In genomic region chr17:69457603-69458002, GRCh38 we compare ENCODE assay signal across 29 cellular contexts. TPM values are rescaled to one million over a fixed set of nuclear protein-coding genes. Genes with fewer than 3 reads are reported as not detected.
DNase-seq lines count a peak whose midpoint lies in the region; ATAC-seq and TF ChIP-seq lines count a peak whose summit lies in the region.
"Had no signal": no experiment of that assay in that cellular context is flagged by ENCODE, and none has a peak within 500 bp of the region (broad histone marks: within the 10 kb centered on the region; RNA-seq: fewer than 3 reads in every experiment).

No MANE protein-coding gene starts in this region.

- POLR2A ChIA-PET in activated CD4-positive, alpha-beta T cell treated with anti-CD3 and anti-CD28 coated beads for 36 hours (lab: Charles Lee): no interaction called here

- no peak overlapping the region for H3K4me3 Mint-ChIP-seq in activated CD4-positive, alpha-beta T cell treated with anti-CD3 and anti-CD28 coated beads for 36 hours
- H3K4me3 Mint-ChIP-seq: CD4-positive, CD25-positive, alpha-beta regulatory T cell; dendritic cell treated with granulocyte-macrophage colony-stimulating factor and Interleukin-4, amounts not matched to agents 40 ng/mL and 50 ng/mL, for 4 days; GM23338 had no signal

- no peak for TF ChIP-seq POLR2A in gastrocnemius medialis (IDR thresholded peaks at IDR 0.05)

- intact Hi-C loops in activated CD4-positive, alpha-beta T cell treated with anti-CD3 and anti-CD28 coated beads for 36 hours (cut with DNase I, micrococcal nuclease): no loop called here
- intact Hi-C loops in gastrocnemius medialis (cut with DNase I; ENCODE audit: low total_unique reads): no loop called here

- DNase-seq in activated CD4-positive, alpha-beta T cell treated with anti-CD3 and anti-CD28 coated beads for 36 hours: peak; percentile 12
- no peak for DNase-seq in activated CD4-positive, alpha-beta T cell treated with anti-CD3 and anti-CD28 coated beads, Interleukin-2, amount 50 U/mL, for 4 hours
- DNase-seq in gastrocnemius medialis (no peak), EL (no peak)
- no peak for DNase-seq in activated effector memory CD4-positive, alpha-beta T cell treated with anti-CD3 and anti-CD28 coated beads, Interleukin-2, amount 50 U/mL, for 16 hours
- DNase-seq: activated naive CD4-positive, alpha-beta T cell treated with anti-CD3 and anti-CD28 coated beads, Interleukin-2, amount 50 U/mL, for 16 hours; activated T-cell treated with anti-CD3 and anti-CD28 coated beads, Interleukin-2, amount 50 U/mL, for 48 hours; central memory CD4-positive, alpha-beta T cell; DMS 273 treated with DMSO at 0.1 percent for 48 hours; Kasumi-1; lower lobe of right lung; NCI-H1694; NCI-H2171; NCI-H524; right lobe of liver; SIG-M5; stomach; SW 1271; tibial artery had no signal

- H3K27ac ChIP-seq in gastrocnemius medialis: peak overlapping the region; percentile 89 to 97 (median 94)
- H3K27ac ChIP-seq: 22Rv1, ascending aorta, HL-60, lower lobe of right lung, right lobe of liver, stomach, tibial artery had no signal

- H3K4me1 Mint-ChIP-seq in activated CD4-positive, alpha-beta T cell treated with anti-CD3 and anti-CD28 coated beads for 36 hours: peaks cover 17% of the 10 kb centered on the region

- no peaks in the 10 kb centered on the region for H3K9me3 ChIP-seq in gastrocnemius medialis
- H3K9me3 ChIP-seq: ascending aorta, lower lobe of right lung, right lobe of liver, stomach, tibial artery had no signal

- no peaks in the 10 kb centered on the region for H3K27me3 Mint-ChIP-seq in activated CD4-positive, alpha-beta T cell treated with anti-CD3 and anti-CD28 coated beads for 36 hours
- H3K27me3 Mint-ChIP-seq: CD4-positive, CD25-positive, alpha-beta regulatory T cell; dendritic cell treated with granulocyte-macrophage colony-stimulating factor and Interleukin-4, amounts not matched to agents 40 ng/mL and 50 ng/mL, for 4 days had no signal

- in situ Hi-C loops in gastrocnemius medialis (cut with MboI; ENCODE audit: low sequenced_read_pairs in 4 of 4): no loop called here

- H3K9me3 Mint-ChIP-seq in activated CD4-positive, alpha-beta T cell treated with anti-CD3 and anti-CD28 coated beads for 36 hours (ENCODE audit: low read depth): no peaks in the 10 kb centered on the region
- H3K9me3 Mint-ChIP-seq: CD4-positive, CD25-positive, alpha-beta regulatory T cell; dendritic cell treated with granulocyte-macrophage colony-stimulating factor and Interleukin-4, amounts not matched to agents 40 ng/mL and 50 ng/mL, for 4 days; GM23338 had no signal

- no peak overlapping the region for H3K27ac Mint-ChIP-seq in activated CD4-positive, alpha-beta T cell treated with anti-CD3 and anti-CD28 coated beads for 36 hours
- H3K27ac Mint-ChIP-seq: CD4-positive, CD25-positive, alpha-beta regulatory T cell; GM23338 had no signal

- H3K4me3 ChIP-seq in gastrocnemius medialis: no peak overlapping the region
- H3K4me3 ChIP-seq: ascending aorta, GM23338, lower lobe of right lung, right lobe of liver, stomach, tibial artery had no signal

- peaks cover 3% of the 10 kb centered on the region for H3K36me3 Mint-ChIP-seq in activated CD4-positive, alpha-beta T cell treated with anti-CD3 and anti-CD28 coated beads for 36 hours (ENCODE audit: low read depth)

- TF ChIP-seq CTCF in gastrocnemius medialis (IDR thresholded peaks at IDR 0.05 in 4 of 5, conservative IDR thresholded peaks at IDR 0.05 in 1 of 5): no peak

- CTCF ChIA-PET in activated CD4-positive, alpha-beta T cell treated with anti-CD3 and anti-CD28 coated beads for 36 hours (lab: Charles Lee): interaction anchor here (0.7 to 1.7 kb wide), 2 partner anchors 19 to 1516 kb away, joined by 3 to 4 read pairs; no protein-coding TSS in a partner anchor

- no peaks in the 10 kb centered on the region for H3K27me3 ChIP-seq in gastrocnemius medialis
- H3K27me3 ChIP-seq: ascending aorta, right lobe of liver, stomach, tibial artery had no signal

- peaks cover 43 to 59% of the 10 kb centered on the region in 2 donors for H3K4me1 ChIP-seq in gastrocnemius medialis
- H3K4me1 ChIP-seq: lower lobe of right lung, right lobe of liver, tibial artery had no signal

- no peaks in the 10 kb centered on the region for H3K36me3 ChIP-seq in gastrocnemius medialis
- H3K36me3 ChIP-seq: ascending aorta, lower lobe of right lung, right lobe of liver, stomach, tibial artery had no signal

- ATAC-seq in activated CD4-positive, alpha-beta T cell treated with anti-CD3 and anti-CD28 coated beads for 36 hours: peak; percentile 88
- ATAC-seq in GM21390 (IDR thresholded peaks at IDR 0.05; ENCODE audit: unreplicated experiment) (peak; percentile 79), HG03565 (IDR thresholded peaks at IDR 0.05; ENCODE audit: unreplicated experiment) (peak; percentile 51), gastrocnemius medialis (no peak), HG03045 (IDR thresholded peaks at IDR 0.05; ENCODE audit: unreplicated experiment) (no peak)
- ATAC-seq: GM23338, lower lobe of right lung, Panc1, right lobe of liver had no signal

RNA-seq across cellular contexts. Expression of gene MAP2K6, which starts 43.1 kb away (rescaled TPM):
- total RNA-seq in activated CD4-positive, alpha-beta T cell treated with anti-CD3 and anti-CD28 coated beads for 36 hours: 1 to 10 TPM; 2.7 to 3.4 TPM
- total RNA-seq in gastrocnemius medialis: 100 to 1,000 TPM in 3 of 4 donors, 10 to 100 TPM in 1; 35.1 to 351 (median 223) TPM

Comparison
In these comparisons a context has a peak if more than half of its experiments do, and no peak if none do; other contexts are left out.
1. ATAC-seq: peak in activated CD4-positive, alpha-beta T cell treated with anti-CD3 and anti-CD28 coated beads for 36 hours (single experiment), GM21390 (single experiment) and HG03565 (single experiment); none in gastrocnemius medialis (0 of 2) and HG03045 (single experiment).
2. RNA of gene MAP2K6, which starts 43.1 kb away (total RNA-seq): 35.1 to 351 TPM in gastrocnemius medialis; 2.7 to 3.4 TPM in activated CD4-positive, alpha-beta T cell treated with anti-CD3 and anti-CD28 coated beads for 36 hours; every median in the first group is over 4 times any median in the second.